In the genomic region with DNA sequence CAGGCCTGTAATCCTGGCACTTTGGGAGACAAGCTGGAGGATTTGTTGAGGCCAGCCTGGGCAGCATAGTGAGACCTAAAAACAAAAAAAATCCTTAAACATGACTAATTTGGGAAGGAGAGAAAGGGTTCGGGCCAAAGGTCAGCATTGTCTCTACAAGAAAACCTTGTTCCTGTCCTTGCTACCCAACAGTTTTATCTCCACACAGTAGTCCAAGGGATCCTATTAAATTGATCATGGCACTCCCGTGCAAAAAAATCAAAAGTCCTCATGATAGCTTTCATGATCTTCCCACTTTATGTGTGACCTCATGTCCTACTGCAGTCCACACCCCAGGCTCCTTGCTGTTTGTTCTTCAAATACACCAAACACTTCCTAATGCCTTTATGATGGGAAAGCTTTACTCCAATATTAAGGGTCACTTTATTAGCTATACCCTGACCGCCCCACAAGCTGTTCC, we compare ENCODE assay signal across 17 cellular contexts. TPM values are rescaled to one million over a fixed set of nuclear protein-coding genes. Genes with fewer than 3 reads are reported as not detected.
DNase-seq lines count a peak whose midpoint lies in the region; ATAC-seq, FAIRE-seq and TF ChIP-seq lines count a peak whose summit lies in the region.
"Had no signal": no experiment of that assay in that cellular context is flagged by ENCODE, and none has a peak within 500 bp of the region (broad histone marks: within the 10 kb centered on the region; RNA-seq: fewer than 3 reads in every experiment).

No MANE protein-coding gene starts in this region.

- BruUV-seq in endothelial cell of umbilical vein (replicated peaks; lab: Mats Ljungman, UMichigan), result no TSS peak

- peak in 1 of 2 experiments; percentile 21 for DNase-seq in A549 (ENCODE audit: low read depth in 1 of 2, low spot score in 1 of 2)
- DNase-seq in EH (ENCODE audit: low read depth), result peak; percentile 14
- peak; percentile 44 for DNase-seq in OCI-M1 (lab: John Stamatoyannopoulos, UW)
- DNase-seq in endothelial cell of umbilical vein (ENCODE audit: low read depth, low spot score), result no peak
- no peak for DNase-seq in DMS114 treated with DMSO at 0.1 percent for 48 hours (lab: John Stamatoyannopoulos, UW; ENCODE audit: unreplicated experiment)
- DNase-seq in cortex of kidney (lab: John Stamatoyannopoulos, UW), result no peak
- DNase-seq: activated CD4-positive, alpha-beta T cell treated with anti-CD3 and anti-CD28 coated beads, Interleukin-2, amount 50 U/mL, for 4 hours; activated gamma-delta T cell treated with Interleukin-2 at 50 U/mL for 16 hours; caudate nucleus; GF-D8; MV-4-11; nucleus accumbens; Peyer's patch; substantia nigra had no signal

- dilution Hi-C loops in endothelial cell of umbilical vein (cut with MboI; ENCODE audit: extremely low pct_ligation_motif_present, low sequenced_read_pairs), result no loop called here

- no peak for TF ChIP-seq CTCF in A549 (IDR thresholded peaks at IDR 0.05)
- TF ChIP-seq CTCF in endothelial cell of umbilical vein (IDR thresholded peaks at IDR 0.05; ENCODE audit: extremely low read depth in 1 of 2, insufficient read depth in 1 of 2, low read depth in 1 of 2, low read length in 2 of 2), result no peak

- TF ChIP-seq RAD21 in A549 (conservative IDR thresholded peaks at IDR 0.05 in 1 of 2, IDR thresholded peaks at IDR 0.05 in 1 of 2), result no peak

- 89% methylated on average over 3 of the region's 3 CpGs for WGBS in A549 (ENCODE audit: missing lambda C conversion rate)

- CTCF ChIA-PET in A549 (lab: Yijun Ruan, JAX) (no interaction called here), endothelial cell of umbilical vein (lab: Charles Lee) (interaction anchor here (0.9 to 1.4 kb wide), 2 partner anchors 33 to 1357 kb away, joined by 3 read pairs; no protein-coding TSS in a partner anchor)

- H3K4me3 ChIP-seq in A549, result no peak overlapping the region
- no peak overlapping the region for H3K4me3 ChIP-seq in endothelial cell of umbilical vein (replicated peaks in 1 of 3; ENCODE audit: insufficient read depth in 1 of 3, low read depth in 1 of 3, low read length in 3 of 3)
- H3K4me3 ChIP-seq: hepatocyte, Peyer's patch had no signal

- H3K27ac ChIP-seq in A549 (no peak overlapping the region), endothelial cell of umbilical vein (ENCODE audit: insufficient read depth, low read depth, low read length) (no peak overlapping the region)
- H3K27ac ChIP-seq: hepatocyte, Peyer's patch had no signal

- H3K79me2 ChIP-seq in endothelial cell of umbilical vein (ENCODE audit: control insufficient read depth, insufficient read depth, low read length), result peaks cover 23% of the 10 kb centered on the region

- POLR2A ChIA-PET in A549 (lab: Yijun Ruan, JAX), result interaction anchor here (0.5 to 0.6 kb wide), 2 partner anchors 15 to 1593 kb away, joined by 4 to 5 read pairs; no protein-coding TSS in a partner anchor
- POLR2A ChIA-PET in endothelial cell of umbilical vein (lab: Charles Lee), result interaction anchor here (0.6 to 1.9 kb wide), 6 partner anchors 9 to 984 kb away, joined by 3 to 9 read pairs (median 4); no protein-coding TSS in a partner anchor

- intact Hi-C loops in endothelial cell of umbilical vein (cut with micrococcal nuclease), result no loop called here

- no peaks in the 10 kb centered on the region for H3K9me1 ChIP-seq in endothelial cell of umbilical vein (replicated peaks; ENCODE audit: control insufficient read depth, extremely low read depth, insufficient read depth, low read length)

- FAIRE-seq in A549 (lab: Jason Lieb, UNC), result no peak
- FAIRE-seq in endothelial cell of umbilical vein (lab: Jason Lieb, UNC), result no peak

- no peak overlapping the region for H2AFZ ChIP-seq in endothelial cell of umbilical vein (ENCODE audit: low read depth, low read length)
- H2AFZ ChIP-seq: hepatocyte had no signal

- H3K4me2 ChIP-seq in A549 (peak overlapping the region; percentile 98; the same call in 1 of the 3 replicates), endothelial cell of umbilical vein (ENCODE audit: insufficient read depth, low read length) (no peak overlapping the region)
- H3K4me2 ChIP-seq: hepatocyte had no signal

- H3K9me3 ChIP-seq in A549, result no peaks in the 10 kb centered on the region
- H3K9me3 ChIP-seq in endothelial cell of umbilical vein (replicated peaks; ENCODE audit: control insufficient read depth, insufficient read depth, low read length), result no peaks in the 10 kb centered on the region
- H3K9me3 ChIP-seq: Peyer's patch had no signal

- ATAC-seq in A549, result no peak
- ATAC-seq in GM21825 (IDR thresholded peaks at IDR 0.05; ENCODE audit: unreplicated experiment), result no peak
- no peak for ATAC-seq in GM19395 (IDR thresholded peaks at IDR 0.05; ENCODE audit: unreplicated experiment)

- TF ChIP-seq EP300 in A549 (IDR thresholded peaks at IDR 0.05), result no peak

- no peaks in the 10 kb centered on the region for H3K27me3 ChIP-seq in endothelial cell of umbilical vein (ENCODE audit: control insufficient read depth in 2 of 2, insufficient read depth in 2 of 2, low read length in 2 of 2)
- H3K27me3 ChIP-seq: hepatocyte, Peyer's patch had no signal

- H3K9ac ChIP-seq in endothelial cell of umbilical vein (replicated peaks; ENCODE audit: extremely low read depth, insufficient read depth, low read length), result no peak overlapping the region

- TF ChIP-seq POLR2A in A549 (IDR thresholded peaks at IDR 0.05; ENCODE audit: low read length) (no peak), endothelial cell of umbilical vein (IDR thresholded peaks at IDR 0.05; ENCODE audit: low read depth, low read length) (peak; percentile 67)

- H3K36me3 ChIP-seq in endothelial cell of umbilical vein (ENCODE audit: control insufficient read depth in 2 of 2, extremely low read depth in 1 of 2, insufficient read depth in 2 of 2, low read length in 2 of 2), result peaks cover 9 to 11% of the 10 kb centered on the region in 2 experiments

- peaks cover 24% of the 10 kb centered on the region for H3K4me1 ChIP-seq in A549
- peaks cover 12% of the 10 kb centered on the region for H3K4me1 ChIP-seq in endothelial cell of umbilical vein (ENCODE audit: control insufficient read depth, extremely low read depth, insufficient read depth, low read length)

- H4K20me1 ChIP-seq in endothelial cell of umbilical vein (replicated peaks; ENCODE audit: control insufficient read depth, extremely low read depth, insufficient read depth, low read length), result peaks cover 7% of the 10 kb centered on the region

TF ChIP-seq in A549, 52 proteins besides CTCF, POLR2A, EP300 and RAD21 (continues in another document):
- TF ChIP-seq HDAC2 (IDR thresholded peaks at IDR 0.05), result no peak

TF ChIP-seq in endothelial cell of umbilical vein, 7 proteins besides CTCF, POLR2A, EP300 and RAD21 (continues in another document):
- TF ChIP-seq FOS (IDR thresholded peaks at IDR 0.05; ENCODE audit: borderline replicate concordance, insufficient read depth, low read length) (no peak), POLR2AphosphoS5 (IDR thresholded peaks at IDR 0.05; ENCODE audit: insufficient read depth, low read depth, low read length) (peak; percentile 76)

RNA-seq across cellular contexts. Expression of a gene that starts 4.2 kb away (rescaled TPM):
- polyA plus RNA-seq in A549 (2011; rRNA removed) (2,933 and 3,149 TPM in 2 replicates), A549 (2017; fragmentation: RNase III; extraction: RNeasy Plus Mini Kit Qiagen cat#74134 plus additional on column Dnase treatment) (2,088 to 2,178 TPM (median 2,158 TPM) in 3 replicates), endothelial cell of umbilical vein (5,377 and 5,777 TPM in 2 replicates)
- 4,919 and 4,999 TPM in 2 replicates for polyA plus RNA-seq in A549 (2012; cell fraction: cytosol; rRNA removed)
- 2,649 and 2,666 TPM in 2 replicates for polyA plus RNA-seq in A549 (2012; cell fraction: nucleus; rRNA removed)
- polyA minus RNA-seq in A549 (2011; rRNA and poly(A)+ RNA removed), result 1,758 and 1,776 TPM in 2 replicates
- 1,872 and 1,901 TPM in 2 replicates for total RNA-seq in endothelial cell of umbilical vein
- 5,867 and 5,920 TPM in 2 replicates for polyA plus RNA-seq in endothelial cell of umbilical vein (2011; cell fraction: cytosol; rRNA removed)
- 1,424 and 1,737 TPM in 2 replicates for polyA plus RNA-seq in endothelial cell of umbilical vein (2011; cell fraction: nucleus; rRNA removed)
- 2,753 and 2,992 TPM in 2 replicates for polyA plus RNA-seq in endothelial cell of umbilical vein (2012)
- polyA minus RNA-seq in endothelial cell of umbilical vein, result 1,603 and 1,650 TPM in 2 replicates
- polyA minus RNA-seq in endothelial cell of umbilical vein (2011; cell fraction: cytosol; rRNA and poly(A)+ RNA removed), result 1,144 TPM
- 244 and 285 TPM in 2 replicates for polyA minus RNA-seq in endothelial cell of umbilical vein (2011; cell fraction: nucleus; rRNA and poly(A)+ RNA removed)

RNA-seq across cellular contexts. Expression of a gene that starts 4.3 kb away (rescaled TPM):
- polyA plus RNA-seq in A549 (2011; rRNA removed) (12.2 and 16.8 TPM in 2 replicates), A549 (2017; fragmentation: RNase III; extraction: RNeasy Plus Mini Kit Qiagen cat#74134 plus additional on column Dnase treatment) (13.8 to 15.5 TPM (median 14.8 TPM) in 3 replicates), endothelial cell of umbilical vein (1.5 and 2.2 TPM in 2 replicates)
- polyA plus RNA-seq in A549 (2012; cell fraction: cytosol; rRNA removed), result 3.3 and 3.7 TPM in 2 replicates
- polyA plus RNA-seq in A549 (2012; cell fraction: nucleus; rRNA removed), result 1.6 and 2.7 TPM in 2 replicates
- polyA minus RNA-seq in A549 (2011; rRNA and poly(A)+ RNA removed), result 4.0 and 4.2 TPM in 2 replicates
- total RNA-seq in endothelial cell of umbilical vein, result 2.8 and 2.9 TPM in 2 replicates
- 2.0 and 2.5 TPM in 2 replicates for polyA plus RNA-seq in endothelial cell of umbilical vein (2011; cell fraction: cytosol; rRNA removed)
- polyA plus RNA-seq in endothelial cell of umbilical vein (2011; cell fraction: nucleus; rRNA removed), result 2.1 and 3.3 TPM in 2 replicates
- polyA plus RNA-seq in endothelial cell of umbilical vein (2012), result 3.5 and 3.8 TPM in 2 replicates
- polyA minus RNA-seq in endothelial cell of umbilical vein, result 1.8 TPM in 2 replicates
- 3.3 TPM for polyA minus RNA-seq in endothelial cell of umbilical vein (2011; cell fraction: cytosol; rRNA and poly(A)+ RNA removed)
- 2.9 and 3.0 TPM in 2 replicates for polyA minus RNA-seq in endothelial cell of umbilical vein (2011; cell fraction: nucleus; rRNA and poly(A)+ RNA removed)

RNA-seq across cellular contexts. Expression of a gene that starts 24.0 kb away (rescaled TPM):
- polyA plus RNA-seq in A549 (2011; rRNA removed) (18.5 and 18.6 TPM in 2 replicates), A549 (2017; fragmentation: RNase III; extraction: RNeasy Plus Mini Kit Qiagen cat#74134 plus additional on column Dnase treatment) (7.2 to 8.1 TPM (median 7.4 TPM) in 3 replicates), endothelial cell of umbilical vein (3.7 and 4.3 TPM in 2 replicates)
- 2.6 and 3.1 TPM in 2 replicates for polyA plus RNA-seq in A549 (2012; cell fraction: cytosol; rRNA removed)
- 1.2 and 1.9 TPM in 2 replicates for polyA plus RNA-seq in A549 (2012; cell fraction: nucleus; rRNA removed)
- polyA minus RNA-seq in A549 (2011; rRNA and poly(A)+ RNA removed), result 15.4 and 18.7 TPM in 2 replicates
- total RNA-seq in endothelial cell of umbilical vein, result 14.6 and 15.7 TPM in 2 replicates
- 5.9 and 6.5 TPM in 2 replicates for polyA plus RNA-seq in endothelial cell of umbilical vein (2011; cell fraction: cytosol; rRNA removed)
- polyA plus RNA-seq in endothelial cell of umbilical vein (2011; cell fraction: nucleus; rRNA removed), result 11.7 and 13.0 TPM in 2 replicates
- 10.2 and 13.8 TPM in 2 replicates for polyA plus RNA-seq in endothelial cell of umbilical vein (2012)
- polyA minus RNA-seq in endothelial cell of umbilical vein, result 17.4 and 29.8 TPM in 2 replicates
- polyA minus RNA-seq in endothelial cell of umbilical vein (2011; cell fraction: cytosol; rRNA and poly(A)+ RNA removed), result 32.8 TPM
- 28.8 and 35.8 TPM in 2 replicates for polyA minus RNA-seq in endothelial cell of umbilical vein (2011; cell fraction: nucleus; rRNA and poly(A)+ RNA removed)

Comparison
In these comparisons a context has a peak if more than half of its experiments do, and no peak if none do; other contexts are left out.
1. DNase-seq: peak in EH (single experiment) and OCI-M1 (single experiment); none in endothelial cell of umbilical vein (single experiment), DMS114 treated with DMSO at 0.1 percent for 48 hours (single experiment) and cortex of kidney (single experiment).